In genomic region chr17:76501018-76501826, GRCh38 we compare ENCODE assay signal across 1 cellular context.
TF ChIP-seq lines count a peak whose summit lies in the region.

Gene RHBDF2 (minus strand): TSS chr17:76501423. CDS start chr17:76481524, 19,899 bp downstream.

TF ChIP-seq in HepG2, 621 proteins besides CTCF, POLR2A, EP300 and RAD21 (continued from another document):
- TF ChIP-seq, protein P1, sequence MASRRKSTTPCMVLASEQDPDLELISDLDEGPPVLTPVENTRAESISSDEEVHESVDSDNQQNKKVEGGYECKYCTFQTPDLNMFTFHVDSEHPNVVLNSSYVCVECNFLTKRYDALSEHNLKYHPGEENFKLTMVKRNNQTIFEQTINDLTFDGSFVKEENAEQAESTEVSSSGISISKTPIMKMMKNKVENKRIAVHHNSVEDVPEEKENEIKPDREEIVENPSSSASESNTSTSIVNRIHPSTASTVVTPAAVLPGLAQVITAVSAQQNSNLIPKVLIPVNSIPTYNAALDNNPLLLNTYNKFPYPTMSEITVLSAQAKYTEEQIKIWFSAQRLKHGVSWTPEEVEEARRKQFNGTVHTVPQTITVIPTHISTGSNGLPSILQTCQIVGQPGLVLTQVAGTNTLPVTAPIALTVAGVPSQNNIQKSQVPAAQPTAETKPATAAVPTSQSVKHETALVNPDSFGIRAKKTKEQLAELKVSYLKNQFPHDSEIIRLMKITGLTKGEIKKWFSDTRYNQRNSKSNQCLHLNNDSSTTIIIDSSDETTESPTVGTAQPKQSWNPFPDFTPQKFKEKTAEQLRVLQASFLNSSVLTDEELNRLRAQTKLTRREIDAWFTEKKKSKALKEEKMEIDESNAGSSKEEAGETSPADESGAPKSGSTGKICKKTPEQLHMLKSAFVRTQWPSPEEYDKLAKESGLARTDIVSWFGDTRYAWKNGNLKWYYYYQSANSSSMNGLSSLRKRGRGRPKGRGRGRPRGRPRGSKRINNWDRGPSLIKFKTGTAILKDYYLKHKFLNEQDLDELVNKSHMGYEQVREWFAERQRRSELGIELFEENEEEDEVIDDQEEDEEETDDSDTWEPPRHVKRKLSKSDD (CRISPR knock-in tag; IDR thresholded peaks at IDR 0.05; ENCODE audit: low read depth) = peak; percentile 6; the same call in 1 of the 2 replicates
- TF ChIP-seq ZNF556 (CRISPR knock-in tag; IDR thresholded peaks at IDR 0.05; ENCODE audit: borderline replicate concordance) = peak; percentile 69
- TF ChIP-seq ZSCAN9 (CRISPR knock-in tag; IDR thresholded peaks at IDR 0.05; ENCODE audit: borderline replicate concordance) = peak; percentile 28; the same call in 1 of the 2 replicates
- no peak; the same call in 1 of the 2 replicates for TF ChIP-seq HOMEZ (CRISPR knock-in tag; IDR thresholded peaks at IDR 0.05; ENCODE audit: low read depth)
- TF ChIP-seq HNF4G (IDR thresholded peaks at IDR 0.05; ENCODE audit: borderline replicate concordance, low read depth, low read length) = no peak
- 0 out of 2 replicates have a peak, but pooled peaks have one; percentile 38 for TF ChIP-seq HNF4G (CRISPR knock-in tag; IDR thresholded peaks at IDR 0.05; ENCODE audit: borderline replicate concordance, low read depth)
- peak; percentile 11; the same call in 1 of the 2 replicates for TF ChIP-seq HOXA3 (CRISPR knock-in tag; IDR thresholded peaks at IDR 0.05)
- TF ChIP-seq THYN1 (CRISPR knock-in tag; IDR thresholded peaks at IDR 0.05; ENCODE audit: borderline replicate concordance, low read depth) = no peak
- TF ChIP-seq ZNF136 (CRISPR knock-in tag; IDR thresholded peaks at IDR 0.05; ENCODE audit: low read depth) = 0 out of 2 replicates have a peak, but pooled peaks have one; percentile 68
- TF ChIP-seq, protein P2, sequence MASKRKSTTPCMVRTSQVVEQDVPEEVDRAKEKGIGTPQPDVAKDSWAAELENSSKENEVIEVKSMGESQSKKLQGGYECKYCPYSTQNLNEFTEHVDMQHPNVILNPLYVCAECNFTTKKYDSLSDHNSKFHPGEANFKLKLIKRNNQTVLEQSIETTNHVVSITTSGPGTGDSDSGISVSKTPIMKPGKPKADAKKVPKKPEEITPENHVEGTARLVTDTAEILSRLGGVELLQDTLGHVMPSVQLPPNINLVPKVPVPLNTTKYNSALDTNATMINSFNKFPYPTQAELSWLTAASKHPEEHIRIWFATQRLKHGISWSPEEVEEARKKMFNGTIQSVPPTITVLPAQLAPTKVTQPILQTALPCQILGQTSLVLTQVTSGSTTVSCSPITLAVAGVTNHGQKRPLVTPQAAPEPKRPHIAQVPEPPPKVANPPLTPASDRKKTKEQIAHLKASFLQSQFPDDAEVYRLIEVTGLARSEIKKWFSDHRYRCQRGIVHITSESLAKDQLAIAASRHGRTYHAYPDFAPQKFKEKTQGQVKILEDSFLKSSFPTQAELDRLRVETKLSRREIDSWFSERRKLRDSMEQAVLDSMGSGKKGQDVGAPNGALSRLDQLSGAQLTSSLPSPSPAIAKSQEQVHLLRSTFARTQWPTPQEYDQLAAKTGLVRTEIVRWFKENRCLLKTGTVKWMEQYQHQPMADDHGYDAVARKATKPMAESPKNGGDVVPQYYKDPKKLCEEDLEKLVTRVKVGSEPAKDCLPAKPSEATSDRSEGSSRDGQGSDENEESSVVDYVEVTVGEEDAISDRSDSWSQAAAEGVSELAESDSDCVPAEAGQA (IDR thresholded peaks at IDR 0.05; ENCODE audit: low read depth) = no peak
- TF ChIP-seq, protein P2 (CRISPR knock-in tag; IDR thresholded peaks at IDR 0.05; ENCODE audit: borderline replicate concordance) = no peak
- peak; percentile 15; the same call in 1 of the 2 replicates for TF ChIP-seq PATZ1 (CRISPR knock-in tag; IDR thresholded peaks at IDR 0.05)
- peak; percentile 85 for TF ChIP-seq MYC (CRISPR knock-in tag; IDR thresholded peaks at IDR 0.05; ENCODE audit: borderline replicate concordance)
- peak; percentile 70 for TF ChIP-seq HDAC1 (CRISPR knock-in tag; IDR thresholded peaks at IDR 0.05)
- TF ChIP-seq ZNF570 (CRISPR knock-in tag; IDR thresholded peaks at IDR 0.05; ENCODE audit: borderline replicate concordance) = no peak
- TF ChIP-seq NAIF1 (CRISPR knock-in tag; IDR thresholded peaks at IDR 0.05; ENCODE audit: borderline replicate concordance) = no peak
- no peak for TF ChIP-seq EHMT2 (IDR thresholded peaks at IDR 0.05; ENCODE audit: borderline replicate concordance, low read depth, low read length)
- peak; percentile 87 for TF ChIP-seq ZBTB38 (CRISPR knock-in tag; IDR thresholded peaks at IDR 0.05)
- no peak for TF ChIP-seq POGZ (CRISPR knock-in tag; IDR thresholded peaks at IDR 0.05)
- TF ChIP-seq ZNF3 (CRISPR knock-in tag; IDR thresholded peaks at IDR 0.05) = no peak
- no peak for TF ChIP-seq JDP2 (CRISPR knock-in tag; IDR thresholded peaks at IDR 0.05; ENCODE audit: borderline replicate concordance)
- TF ChIP-seq ZNF674 (CRISPR knock-in tag; IDR thresholded peaks at IDR 0.05; ENCODE audit: low read depth) = peak; percentile 99; the same call in 1 of the 2 replicates
- no peak for TF ChIP-seq ZNF251 (CRISPR knock-in tag; IDR thresholded peaks at IDR 0.05)
- no peak for TF ChIP-seq SP140L (CRISPR knock-in tag; IDR thresholded peaks at IDR 0.05; ENCODE audit: borderline replicate concordance)
- TF ChIP-seq, protein P3, sequence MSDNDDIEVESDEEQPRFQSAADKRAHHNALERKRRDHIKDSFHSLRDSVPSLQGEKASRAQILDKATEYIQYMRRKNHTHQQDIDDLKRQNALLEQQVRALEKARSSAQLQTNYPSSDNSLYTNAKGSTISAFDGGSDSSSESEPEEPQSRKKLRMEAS (IDR thresholded peaks at IDR 0.05) = peak; percentile 76
- TF ChIP-seq TCF7 (IDR thresholded peaks at IDR 0.05; ENCODE audit: low read depth) = no peak
- peak; percentile 3; the same call in 1 of the 2 replicates for TF ChIP-seq ZNF792 (CRISPR knock-in tag; IDR thresholded peaks at IDR 0.05)
- TF ChIP-seq ZNF17 (CRISPR knock-in tag; IDR thresholded peaks at IDR 0.05) = no peak
